12 cellular contexts compared by ENCODE assay signal in the genomic region with DNA sequence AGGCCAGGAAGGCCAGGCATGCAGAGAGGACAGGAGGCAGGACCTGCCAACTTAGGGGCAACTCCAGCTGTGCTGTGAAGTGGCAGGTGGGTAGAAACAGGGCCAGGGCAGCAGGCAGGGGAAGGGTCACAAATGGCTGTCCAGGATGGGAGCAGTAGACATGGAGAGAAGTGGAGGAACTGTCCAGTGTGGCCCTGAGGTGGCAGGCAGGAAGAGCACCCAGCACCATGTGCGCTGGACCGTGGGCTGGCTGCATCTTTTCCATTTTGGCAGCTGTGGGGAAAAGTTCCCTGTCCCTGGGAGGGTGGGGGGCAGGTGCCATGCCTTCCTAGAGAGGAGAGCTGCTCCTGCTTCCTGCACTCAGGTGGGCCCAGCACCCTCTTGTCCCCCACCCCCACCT. TPM values are rescaled to one million over a fixed set of nuclear protein-coding genes. Genes with fewer than 3 reads are reported as not detected.
A peak's percentile ranks its signal among the peaks of the same experiment; 100 is the strongest.
DNase-seq lines count a peak whose midpoint lies in the region; ATAC-seq and TF ChIP-seq lines count a peak whose summit lies in the region.
"Had no signal": no experiment of that assay in that cellular context is flagged by ENCODE, and none has a peak within 500 bp of the region (broad histone marks: within the 10 kb centered on the region; RNA-seq: fewer than 3 reads in every experiment).

No MANE protein-coding gene starts in this region.

- H3K27me3 Mint-ChIP-seq in CD14-positive monocyte (ENCODE audit: low read depth in 3 of 3) = peaks cover 0 to 5% (median 0%) of the 10 kb centered on the region in 3 donors
- no peaks in the 10 kb centered on the region for H3K27me3 Mint-ChIP-seq in Calu3 (ENCODE audit: unreplicated experiment)
- H3K27me3 Mint-ChIP-seq in activated T-helper 1 cell treated with anti-CD3 and anti-CD28 coated beads, Interleukin-12 subunit alpha, Interleukin-12 subunit beta, Interleukin-2, Interleukin-4 antibody, amounts not matched to agents 30 ng/mL and 10 ng/mL and 1 ng/mL, durations not matched to agents 14 hours and 24 hours and 36 hours (ENCODE audit: insufficient read depth) = no peaks in the 10 kb centered on the region
- no peaks in the 10 kb centered on the region for H3K27me3 Mint-ChIP-seq in memory B cell

- H3K9me3 Mint-ChIP-seq in CD14-positive monocyte = peaks cover 0 to 3% (median 0%) of the 10 kb centered on the region in 7 donors
- H3K9me3 Mint-ChIP-seq in Calu3 (ENCODE audit: low read depth, unreplicated experiment) = no peaks in the 10 kb centered on the region
- no peaks in the 10 kb centered on the region for H3K9me3 Mint-ChIP-seq in activated T-helper 1 cell treated with anti-CD3 and anti-CD28 coated beads, Interleukin-12 subunit alpha, Interleukin-12 subunit beta, Interleukin-2, Interleukin-4 antibody, amounts not matched to agents 30 ng/mL and 10 ng/mL and 1 ng/mL, durations not matched to agents 14 hours and 24 hours and 36 hours
- no peaks in the 10 kb centered on the region for H3K9me3 Mint-ChIP-seq in memory B cell

- DNase-seq in CD14-positive monocyte (ENCODE audit: low spot score) = no peak
- DNase-seq in Calu3 = no peak
- DNase-seq in activated T-helper 1 cell treated with anti-CD3 and anti-CD28 coated beads, Interleukin-12 subunit alpha, Interleukin-12 subunit beta, Interleukin-2, Interleukin-4 antibody, amounts not matched to agents 30 ng/mL and 10 ng/mL and 1 ng/mL, durations not matched to agents 14 hours and 24 hours and 36 hours (ENCODE audit: low spot score) = no peak
- no peak for DNase-seq in memory B cell (ENCODE audit: low spot score in 2 of 2)
- no peak for DNase-seq in GM13976 (ENCODE audit: low spot score)
- no peak for DNase-seq in colonic mucosa
- DNase-seq in putamen (ENCODE audit: low spot score) = no peak
- DNase-seq: activated naive CD4-positive, alpha-beta T cell treated with anti-CD3 and anti-CD28 coated beads, Interleukin-2, amount 50 U/mL, for 16 hours; effector CD8-positive, alpha-beta T cell; left ventricle myocardium inferior; NCI-H1930 had no signal

- H3K9me3 ChIP-seq in colonic mucosa = no peaks in the 10 kb centered on the region
- H3K9me3 ChIP-seq: left ventricle myocardium inferior, SJSA1 had no signal

- in situ Hi-C loops in GM13976 (cut with MboI; ENCODE audit: low sequenced_read_pairs, unreplicated experiment) = no loop called here

- H3K27ac ChIP-seq in colonic mucosa = no peak overlapping the region
- H3K27ac ChIP-seq: left ventricle myocardium inferior, SJSA1 had no signal

- peaks cover 85 to 91% of the 10 kb centered on the region in 2 donors for H3K36me3 Mint-ChIP-seq in CD14-positive monocyte
- peaks cover 89% of the 10 kb centered on the region for H3K36me3 Mint-ChIP-seq in Calu3 (ENCODE audit: insufficient read depth, unreplicated experiment)
- peaks cover 69% of the 10 kb centered on the region for H3K36me3 Mint-ChIP-seq in activated T-helper 1 cell treated with anti-CD3 and anti-CD28 coated beads, Interleukin-12 subunit alpha, Interleukin-12 subunit beta, Interleukin-2, Interleukin-4 antibody, amounts not matched to agents 30 ng/mL and 10 ng/mL and 1 ng/mL, durations not matched to agents 14 hours and 24 hours and 36 hours (ENCODE audit: low read depth)
- H3K36me3 Mint-ChIP-seq in memory B cell = peaks cover 35% of the 10 kb centered on the region

- H3K4me1 ChIP-seq in colonic mucosa = no peaks in the 10 kb centered on the region

- peaks cover 88% of the 10 kb centered on the region for H3K4me1 Mint-ChIP-seq in CD14-positive monocyte
- H3K4me1 Mint-ChIP-seq in Calu3 (ENCODE audit: low read depth, unreplicated experiment) = peaks cover 59% of the 10 kb centered on the region
- H3K4me1 Mint-ChIP-seq in activated T-helper 1 cell treated with anti-CD3 and anti-CD28 coated beads, Interleukin-12 subunit alpha, Interleukin-12 subunit beta, Interleukin-2, Interleukin-4 antibody, amounts not matched to agents 30 ng/mL and 10 ng/mL and 1 ng/mL, durations not matched to agents 14 hours and 24 hours and 36 hours (ENCODE audit: low read depth) = peaks cover 79% of the 10 kb centered on the region
- peaks cover 75% of the 10 kb centered on the region for H3K4me1 Mint-ChIP-seq in memory B cell

- no peaks in the 10 kb centered on the region for H3K27me3 ChIP-seq in colonic mucosa
- H3K27me3 ChIP-seq: SJSA1 had no signal

- BruUV-seq in Calu3 (replicated peaks; lab: Mats Ljungman, UMichigan) = no TSS peak

- ATAC-seq in memory B cell (ENCODE audit: low read depth) = no peak

- CTCF ChIA-PET in Calu3 (lab: Charles Lee) = no interaction called here

- TF ChIP-seq CTCF in CD14-positive monocyte (IDR thresholded peaks at IDR 0.05) (no peak), Calu3 (IDR thresholded peaks at IDR 0.05; ENCODE audit: unreplicated experiment) (no peak), GM13976 (IDR thresholded peaks at IDR 0.05; ENCODE audit: borderline replicate concordance, control extremely low read depth, extremely low read depth, insufficient read depth, missing control alignments) (no peak), colonic mucosa (IDR thresholded peaks at IDR 0.05) (no peak)

- no peak overlapping the region for H3K9ac ChIP-seq in colonic mucosa (ENCODE audit: low read depth in 2 of 2, low read length in 2 of 2)

- H3K4me3 Mint-ChIP-seq in CD14-positive monocyte (no peak overlapping the region), Calu3 (ENCODE audit: low read depth, unreplicated experiment) (no peak overlapping the region), memory B cell (peak overlapping the region; percentile 19)
- no peak overlapping the region for H3K4me3 Mint-ChIP-seq in activated T-helper 1 cell treated with anti-CD3 and anti-CD28 coated beads, Interleukin-12 subunit alpha, Interleukin-12 subunit beta, Interleukin-2, Interleukin-4 antibody, amounts not matched to agents 30 ng/mL and 10 ng/mL and 1 ng/mL, durations not matched to agents 14 hours and 24 hours and 36 hours

- H3K4me3 ChIP-seq in colonic mucosa = no peak overlapping the region
- H3K4me3 ChIP-seq: left ventricle myocardium inferior, SJSA1 had no signal

- peaks cover 18% of the 10 kb centered on the region for H3K36me3 ChIP-seq in colonic mucosa

- H3K27ac Mint-ChIP-seq in CD14-positive monocyte (peak overlapping the region; percentile 100), Calu3 (ENCODE audit: unreplicated experiment) (peak overlapping the region; percentile 10), memory B cell (peak overlapping the region; percentile 91)
- peak overlapping the region; percentile 56 for H3K27ac Mint-ChIP-seq in activated T-helper 1 cell treated with anti-CD3 and anti-CD28 coated beads, Interleukin-12 subunit alpha, Interleukin-12 subunit beta, Interleukin-2, Interleukin-4 antibody, amounts not matched to agents 30 ng/mL and 10 ng/mL and 1 ng/mL, durations not matched to agents 14 hours and 24 hours and 36 hours

- intact Hi-C loops in CD14-positive monocyte (cut with micrococcal nuclease) (loop anchor here in 1 of 2 donors (5.0 kb wide), 1 partner anchor 79 kb away; no protein-coding TSS in a partner anchor), Calu3 (cut with micrococcal nuclease; ENCODE audit: unreplicated experiment) (no loop called here), colonic mucosa (cut with DNase I) (no loop called here)
- intact Hi-C loops in activated T-helper 1 cell treated with anti-CD3 and anti-CD28 coated beads, Interleukin-12 subunit alpha, Interleukin-12 subunit beta, Interleukin-2, Interleukin-4 antibody, amounts not matched to agents 30 ng/mL and 10 ng/mL and 1 ng/mL, durations not matched to agents 14 hours and 24 hours and 36 hours (cut with micrococcal nuclease) = loop anchor here (5.0 kb wide), 1 partner anchor 79 kb away; no protein-coding TSS in a partner anchor

RNA-seq across cellular contexts. Expression of gene DEDD2, which starts 13.8 kb away (rescaled TPM):
- 100 to 1,000 TPM; 125 to 133 TPM for polyA plus RNA-seq in CD14-positive monocyte
- total RNA-seq in Calu3 (2022) = 67.5 and 78.3 TPM in 2 replicates
- total RNA-seq in activated T-helper 1 cell treated with anti-CD3 and anti-CD28 coated beads, Interleukin-12 subunit alpha, Interleukin-12 subunit beta, Interleukin-2, Interleukin-4 antibody, amounts not matched to agents 30 ng/mL and 10 ng/mL and 1 ng/mL, durations not matched to agents 14 hours and 24 hours and 36 hours = 36.9 and 37.9 TPM in 2 replicates
- 10 to 100 TPM; 27.0 to 33.8 TPM for total RNA-seq in colonic mucosa

RNA-seq across cellular contexts. Expression of gene ZNF526, which starts 16.4 kb away (rescaled TPM):
- polyA plus RNA-seq in CD14-positive monocyte = 1 to 10 TPM in 1 of 2 donors, under 1 TPM in 1; 0.96 to 1.3 TPM
- total RNA-seq in Calu3 (2022) (25.4 and 32.3 TPM in 2 replicates), colonic mucosa (10 to 100 TPM in 1 of 2 donors, 1 to 10 TPM in 1; 9.3 to 12.8 TPM)
- total RNA-seq in activated T-helper 1 cell treated with anti-CD3 and anti-CD28 coated beads, Interleukin-12 subunit alpha, Interleukin-12 subunit beta, Interleukin-2, Interleukin-4 antibody, amounts not matched to agents 30 ng/mL and 10 ng/mL and 1 ng/mL, durations not matched to agents 14 hours and 24 hours and 36 hours = 18.4 and 18.5 TPM in 2 replicates

RNA-seq across cellular contexts. Expression of gene GSK3A, which starts 38.7 kb away (rescaled TPM):
- polyA plus RNA-seq in CD14-positive monocyte = 10 to 100 TPM; 12.3 to 14.9 TPM
- 58.8 and 60.6 TPM in 2 replicates for total RNA-seq in Calu3 (2022)
- 56.6 and 57.2 TPM in 2 replicates for total RNA-seq in activated T-helper 1 cell treated with anti-CD3 and anti-CD28 coated beads, Interleukin-12 subunit alpha, Interleukin-12 subunit beta, Interleukin-2, Interleukin-4 antibody, amounts not matched to agents 30 ng/mL and 10 ng/mL and 1 ng/mL, durations not matched to agents 14 hours and 24 hours and 36 hours
- 10 to 100 TPM; 47.8 to 51.8 TPM for total RNA-seq in colonic mucosa

RNA-seq across cellular contexts. Expression of gene ERF, which starts 51.2 kb away (rescaled TPM):
- 1 to 10 TPM; 2.3 to 3.4 TPM for polyA plus RNA-seq in CD14-positive monocyte
- 100 and 124 TPM in 2 replicates for total RNA-seq in Calu3 (2022)
- 71.9 and 78.4 TPM in 2 replicates for total RNA-seq in activated T-helper 1 cell treated with anti-CD3 and anti-CD28 coated beads, Interleukin-12 subunit alpha, Interleukin-12 subunit beta, Interleukin-2, Interleukin-4 antibody, amounts not matched to agents 30 ng/mL and 10 ng/mL and 1 ng/mL, durations not matched to agents 14 hours and 24 hours and 36 hours
- 10 to 100 TPM; 46.7 to 57.3 TPM for total RNA-seq in colonic mucosa

Comparison
In these comparisons a context has a peak if more than half of its experiments do, and no peak if none do; other contexts are left out.
1. H3K27ac Mint-ChIP-seq: peak in every context shown above with its lines; median percentile 100 in CD14-positive monocyte; 91 in memory B cell; 56 in activated T-helper 1 cell treated with anti-CD3 and anti-CD28 coated beads, Interleukin-12 subunit alpha, Interleukin-12 subunit beta, Interleukin-2, Interleukin-4 antibody, amounts not matched to agents 30 ng/mL and 10 ng/mL and 1 ng/mL, durations not matched to agents 14 hours and 24 hours and 36 hours; 10 in Calu3.